In the genomic region with DNA sequence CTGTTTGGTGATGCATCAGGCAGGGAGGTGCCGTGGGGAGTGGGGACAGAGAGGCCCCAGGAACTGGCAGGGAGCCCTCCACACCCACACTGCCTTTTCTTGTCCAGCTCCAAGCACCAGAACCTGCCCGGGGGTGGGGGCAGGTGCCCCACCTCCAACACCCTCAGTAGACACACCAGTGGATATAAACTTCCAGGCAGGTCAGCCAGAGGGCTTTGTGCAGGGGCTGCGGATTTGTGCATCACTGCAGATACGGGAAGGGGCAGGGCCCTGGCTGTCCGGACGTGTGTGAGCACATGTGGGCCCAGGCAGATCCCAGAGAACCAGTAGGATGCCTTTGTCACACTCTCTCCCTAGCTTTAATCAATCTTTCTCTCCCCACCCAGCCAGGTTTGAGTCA, we compare ENCODE assay signal across 23 cellular contexts. TPM values are rescaled to one million over a fixed set of nuclear protein-coding genes. Genes with fewer than 3 reads are reported as not detected.
DNase-seq lines count a peak whose midpoint lies in the region; ATAC-seq and TF ChIP-seq lines count a peak whose summit lies in the region.
"Had no signal": no experiment of that assay in that cellular context is flagged by ENCODE, and none has a peak within 500 bp of the region (broad histone marks: within the 10 kb centered on the region; RNA-seq: fewer than 3 reads in every experiment).

No MANE protein-coding gene starts in this region.

- peaks cover 12% of the 10 kb centered on the region; the same call in 1 of the 2 replicates for H3K4me1 ChIP-seq in Caco-2
- H3K4me1 ChIP-seq in esophagus (ENCODE audit: control insufficient read depth in 2 of 2, insufficient read depth in 2 of 2, low read length in 1 of 2) = peaks cover 5 to 25% of the 10 kb centered on the region in 2 donors
- no peaks in the 10 kb centered on the region for H3K4me1 ChIP-seq in neural progenitor cell
- H3K4me1 ChIP-seq: ascending aorta had no signal

- CTCF ChIA-PET in Caco-2 (lab: Charles Lee) (interaction anchor here (1.1 kb wide), 1 partner anchor 21 kb away, joined by 3 read pairs; the partner anchor contains the start of gene TINF2), RWPE1 (lab: Yijun Ruan, JAX) (interaction anchor here (0.5 to 2.4 kb wide), 4 partner anchors 22 to 148 kb away, joined by 3 to 11 read pairs (median 3); partner anchors contain the start of genes LTB4R and TINF2)

- H3K9me3 Mint-ChIP-seq in Caco-2 (ENCODE audit: unreplicated experiment) (no peaks in the 10 kb centered on the region), neural progenitor cell (no peaks in the 10 kb centered on the region)
- H3K9me3 Mint-ChIP-seq: activated T-helper 2 cell treated with anti-CD3 and anti-CD28 coated beads, Interferon-gamma antibody, Interleukin-2, Interleukin-4, amounts not matched to agents 10 μg/mL and 5 μg/mL and 100 μg/mL, durations not matched to agents 14 hours and 24 hours and 36 hours; immature natural killer cell; T-helper 2 cell treated with Interferon-gamma antibody and Interleukin-4, amounts not matched to agents 5 μg/mL and 100 μg/mL, for 36 hours had no signal

- POLR2A ChIA-PET in Caco-2 (lab: Charles Lee) = interaction anchor here (1.8 kb wide), 1 partner anchor 22 kb away, joined by 5 read pairs; the partner anchor contains the start of gene TINF2
- POLR2A ChIA-PET in RWPE1 (lab: Yijun Ruan, JAX; ENCODE audit: low non-redundant PET) = interaction anchor here (0.7 to 1.1 kb wide), 2 partner anchors 22 to 35 kb away, joined by 3 read pairs; partner anchors contain the start of genes DHRS1, NOP9 and TINF2

- no peaks in the 10 kb centered on the region for H3K27me3 ChIP-seq in Caco-2 (replicated peaks; ENCODE audit: control insufficient read depth, insufficient read depth, low read length)
- H3K27me3 ChIP-seq in esophagus (ENCODE audit: control insufficient read depth in 1 of 2, insufficient read depth in 2 of 2, low read length in 2 of 2) = no peaks in the 10 kb centered on the region
- H3K27me3 ChIP-seq in neural progenitor cell = no peaks in the 10 kb centered on the region
- H3K27me3 ChIP-seq: ascending aorta, BLaER1, dorsolateral prefrontal cortex had no signal

- TF ChIP-seq CTCF in Caco-2 (IDR thresholded peaks at IDR 0.05; ENCODE audit: insufficient read depth in 1 of 2, low read depth in 1 of 2, low read length in 1 of 2, severe bottlenecking in 1 of 2, unreplicated experiment in 1 of 2) = no peak
- no peak for TF ChIP-seq CTCF in RWPE1 (conservative IDR thresholded peaks at IDR 0.05; ENCODE audit: low read depth)
- no peak for TF ChIP-seq CTCF in neural progenitor cell (IDR thresholded peaks at IDR 0.05)

- no peak overlapping the region for H3K4me2 ChIP-seq in neural progenitor cell
- H3K4me2 ChIP-seq: BLaER1 had no signal

- H3K4me3 ChIP-seq in Caco-2 (ENCODE audit: low read depth, low read length) (no peak overlapping the region), esophagus (ENCODE audit: low read depth in 1 of 2, low read length in 2 of 2) (peak overlapping the region in 1 of 2 donors; percentile 53), neural progenitor cell (no peak overlapping the region)
- H3K4me3 ChIP-seq: ascending aorta, BLaER1, dorsolateral prefrontal cortex had no signal

- no peaks in the 10 kb centered on the region for H3K4me1 Mint-ChIP-seq in Caco-2 (ENCODE audit: low read depth, unreplicated experiment)
- no peaks in the 10 kb centered on the region for H3K4me1 Mint-ChIP-seq in neural progenitor cell

- 49 to 61% methylated on average over 6 of the region's 6 CpGs for WGBS in esophagus, 2 donors

- BruUV-seq in Caco-2 (replicated peaks; lab: Mats Ljungman, UMichigan) = no TSS peak

- intact Hi-C loops in Caco-2 (cut with micrococcal nuclease; ENCODE audit: unreplicated experiment) = no loop called here
- intact Hi-C loops in left colon (cut with DNase I, micrococcal nuclease) = no loop called here

- H3F3A ChIP-seq in neural progenitor cell (ENCODE audit: low read depth) = no peaks in the 10 kb centered on the region

- no peak for ATAC-seq in left colon
- ATAC-seq in HG03442 (IDR thresholded peaks at IDR 0.05; ENCODE audit: unreplicated experiment) = no peak
- ATAC-seq: Right ventricle myocardium inferior had no signal

- H3K36me3 ChIP-seq in Caco-2 (ENCODE audit: control insufficient read depth, insufficient read depth, low read length) (no peaks in the 10 kb centered on the region), esophagus (ENCODE audit: control insufficient read depth in 2 of 2, insufficient read depth in 2 of 2, low read length in 1 of 2) (peaks cover 13 to 49% of the 10 kb centered on the region in 2 donors), neural progenitor cell (no peaks in the 10 kb centered on the region)

- peaks cover 6% of the 10 kb centered on the region for H3K36me3 Mint-ChIP-seq in Caco-2 (ENCODE audit: insufficient read depth, unreplicated experiment)
- H3K36me3 Mint-ChIP-seq in neural progenitor cell = no peaks in the 10 kb centered on the region

- H3K27me3 Mint-ChIP-seq in Caco-2 (ENCODE audit: insufficient read depth, unreplicated experiment) (no peaks in the 10 kb centered on the region), neural progenitor cell (ENCODE audit: insufficient read depth, low read depth) (peaks cover 5% of the 10 kb centered on the region)
- H3K27me3 Mint-ChIP-seq: activated naive CD8-positive, alpha-beta T cell had no signal

- H3K9me3 ChIP-seq in Caco-2 (no peaks in the 10 kb centered on the region), esophagus (ENCODE audit: control insufficient read depth in 2 of 2, insufficient read depth in 1 of 2, low read depth in 1 of 2, low read length in 1 of 2) (no peaks in the 10 kb centered on the region), neural progenitor cell (ENCODE audit: low read depth) (no peaks in the 10 kb centered on the region)
- H3K9me3 ChIP-seq: ascending aorta, BLaER1 had no signal

- DNase-seq in Caco-2 (no peak), RWPE1 (ENCODE audit: low spot score) (peak; percentile 65), neural progenitor cell (ENCODE audit: low spot score) (no peak), NCI-H510A treated with DMSO at 0.1 percent for 48 hours (lab: John Stamatoyannopoulos, UW) (no peak), left colon (no peak)
- DNase-seq in activated CD4-positive, CD25-positive, alpha-beta regulatory T cell (lab: John Stamatoyannopoulos, UW) = no peak
- DNase-seq: ACHN; activated CD4-positive, alpha-beta T cell treated with anti-CD3 and anti-CD28 coated beads, Interleukin-2, amount 50 U/mL, for 1 hour; immature natural killer cell; NCI-H1417; NCI-H2081; NCI-H345; OCI-M1; stimulated activated CD4-positive, alpha-beta T cell treated with anti-CD3 and anti-CD28 coated beads, Interleukin-1b, Interleukin-23, amount 100 ng/mL, for 48 hours had no signal

- no peaks in the 10 kb centered on the region for H4K20me1 ChIP-seq in neural progenitor cell (ENCODE audit: low read depth)
- H4K20me1 ChIP-seq: BLaER1 had no signal

- H3K79me2 ChIP-seq in neural progenitor cell (ENCODE audit: low read depth) = no peaks in the 10 kb centered on the region

- H3K9ac ChIP-seq in neural progenitor cell = peak overlapping the region; percentile 32
- H3K9ac ChIP-seq: BLaER1 had no signal

- H2AFZ ChIP-seq in neural progenitor cell (replicated peaks) = no peak overlapping the region

- H3K4me3 Mint-ChIP-seq in Caco-2 (ENCODE audit: unreplicated experiment) (no peak overlapping the region), neural progenitor cell (no peak overlapping the region)
- H3K4me3 Mint-ChIP-seq: activated naive CD8-positive, alpha-beta T cell; immature natural killer cell; T-helper 2 cell treated with Interferon-gamma antibody and Interleukin-4, amounts not matched to agents 5 μg/mL and 100 μg/mL, for 36 hours had no signal

- H3K27ac ChIP-seq in RWPE1 = peak overlapping the region; percentile 96
- H3K27ac ChIP-seq in esophagus (ENCODE audit: low read depth in 2 of 2, low read length in 1 of 2) = peak overlapping the region; percentile 94 to 95
- H3K27ac ChIP-seq in neural progenitor cell = no peak overlapping the region
- H3K27ac ChIP-seq: ascending aorta, BLaER1, dorsolateral prefrontal cortex had no signal

- H3K27ac Mint-ChIP-seq in Caco-2 (ENCODE audit: unreplicated experiment) (peak overlapping the region; percentile 50), neural progenitor cell (peak overlapping the region; percentile 79)
- H3K27ac Mint-ChIP-seq: activated naive CD8-positive, alpha-beta T cell; activated T-helper 2 cell treated with anti-CD3 and anti-CD28 coated beads, Interferon-gamma antibody, Interleukin-2, Interleukin-4, amounts not matched to agents 10 μg/mL and 5 μg/mL and 100 μg/mL, durations not matched to agents 14 hours and 24 hours and 36 hours; T-helper 2 cell treated with Interferon-gamma antibody and Interleukin-4, amounts not matched to agents 5 μg/mL and 100 μg/mL, for 36 hours had no signal

RNA-seq across cellular contexts. Expression of gene TGM1, which starts 1.3 kb away (rescaled TPM):
- total RNA-seq in Caco-2 (2022) (5.9 and 6.1 TPM in 2 replicates), neural progenitor cell (ENCODE audit: low replicate concordance) (2.6 and 4.9 TPM in 2 replicates), left colon (1 to 10 TPM; 2.3 to 2.9 TPM)
- polyA plus RNA-seq in esophagus = 100 to 1,000 TPM; 609 to 890 TPM

RNA-seq across cellular contexts. Expression of gene RABGGTA, which starts 7.1 kb away (rescaled TPM):
- 27.1 and 30.4 TPM in 2 replicates for total RNA-seq in Caco-2 (2022)
- 100 to 1,000 TPM; 117 to 135 TPM for polyA plus RNA-seq in esophagus
- total RNA-seq in neural progenitor cell (ENCODE audit: low replicate concordance) = 7.1 and 22.9 TPM in 2 replicates
- total RNA-seq in left colon = 10 to 100 TPM; 35.0 to 41.8 TPM

RNA-seq across cellular contexts. Expression of gene TINF2, which starts 21.9 kb away (rescaled TPM):
- total RNA-seq in Caco-2 (2022) (33.4 and 34.4 TPM in 2 replicates), neural progenitor cell (ENCODE audit: low replicate concordance) (32.6 and 42.5 TPM in 2 replicates), left colon (10 to 100 TPM; 56.6 to 64.0 TPM)
- polyA plus RNA-seq in esophagus = 10 to 100 TPM; 49.2 to 49.8 TPM

RNA-seq across cellular contexts. Expression of gene GMPR2, which starts 31.6 kb away (rescaled TPM):
- total RNA-seq in Caco-2 (2022) (76.9 and 80.1 TPM in 2 replicates), neural progenitor cell (ENCODE audit: low replicate concordance) (98.4 and 101 TPM in 2 replicates), left colon (10 to 100 TPM; 62.4 to 64.8 TPM)
- polyA plus RNA-seq in esophagus = 10 to 100 TPM; 24.5 to 35.0 TPM

RNA-seq across cellular contexts. Expression of gene NEDD8, which starts 32.1 kb away (rescaled TPM):
- total RNA-seq in Caco-2 (2022) (210 and 218 TPM in 2 replicates), neural progenitor cell (ENCODE audit: low replicate concordance) (170 and 220 TPM in 2 replicates), left colon (100 to 1,000 TPM; 110 to 135 TPM)
- polyA plus RNA-seq in esophagus = 100 to 1,000 TPM; 116 to 220 TPM
